Comparison of ENCODE assay signal across 9 cellular contexts in genomic region chr12:122862872-122863701, GRCh38. TPM values are rescaled to one million over a fixed set of nuclear protein-coding genes. Genes with fewer than 3 reads are reported as not detected.
DNase-seq lines count a peak whose midpoint lies in the region; ATAC-seq and TF ChIP-seq lines count a peak whose summit lies in the region.
"Had no signal": no experiment of that assay in that cellular context is flagged by ENCODE, and none has a peak within 500 bp of the region (broad histone marks: within the 10 kb centered on the region; RNA-seq: fewer than 3 reads in every experiment).

No MANE protein-coding gene starts in this region.

- H3K18ac ChIP-seq in mesenchymal stem cell (ENCODE audit: low read depth in 1 of 2, low read length in 2 of 2), result peak overlapping the region in 1 of 2 experiments; percentile 46

- H3K36me3 Mint-ChIP-seq in brain, result peaks cover 19% of the 10 kb centered on the region

- peak overlapping the region in 4 of 5 experiments; percentile 41 to 92 (median 65) for H3K27ac Mint-ChIP-seq in brain

- WGBS in mesenchymal stem cell, result 69% methylated on average over 12 of the region's 12 CpGs

- BruUV-seq in OCI-LY7 (replicated peaks; lab: Mats Ljungman, UMichigan), result no TSS peak

- H3K27me3 Mint-ChIP-seq in brain, result no peaks in the 10 kb centered on the region

- CTCF ChIA-PET in OCI-LY7 (lab: Charles Lee; ENCODE audit: unreplicated experiment), result no interaction called here

- H2BK120ac ChIP-seq in mesenchymal stem cell (ENCODE audit: low read depth, low read length), result no peak overlapping the region

- peaks cover 35% of the 10 kb centered on the region for H3K79me1 ChIP-seq in mesenchymal stem cell (replicated peaks; ENCODE audit: low read length, poor library complexity, severe bottlenecking)

- H4K8ac ChIP-seq in mesenchymal stem cell (ENCODE audit: low read length), result no peak overlapping the region

- H3K9ac ChIP-seq in mesenchymal stem cell (ENCODE audit: low read length), result no peak overlapping the region

- no peaks in the 10 kb centered on the region for H3K9me3 ChIP-seq in mesenchymal stem cell (ENCODE audit: control insufficient read depth, low read length)
- H3K9me3 ChIP-seq in OCI-LY7 (ENCODE audit: low read length), result no peaks in the 10 kb centered on the region

- no peak overlapping the region for H3K4me3 Mint-ChIP-seq in brain

- no peak overlapping the region for H2AFZ ChIP-seq in mesenchymal stem cell (ENCODE audit: low read depth, low read length)
- no peak overlapping the region for H2AFZ ChIP-seq in OCI-LY7 (ENCODE audit: low read length)

- H4K20me1 ChIP-seq in OCI-LY7 (ENCODE audit: insufficient read depth, low read length), result no peaks in the 10 kb centered on the region

- POLR2A ChIA-PET in OCI-LY7 (lab: Charles Lee), result no interaction called here

- H2AK5ac ChIP-seq in mesenchymal stem cell (ENCODE audit: low read length, severe bottlenecking), result peak overlapping the region; percentile 54

- TF ChIP-seq CTCF in C4-2B (conservative IDR thresholded peaks at IDR 0.05) (no peak), brain (conservative IDR thresholded peaks at IDR 0.05) (no peak), omental fat pad (IDR thresholded peaks at IDR 0.05) (no peak), OCI-LY7 (conservative IDR thresholded peaks at IDR 0.05; ENCODE audit: low read length) (no peak)

- H3K79me2 ChIP-seq in OCI-LY7 (ENCODE audit: insufficient read depth, low read depth, low read length), result no peaks in the 10 kb centered on the region

- H3K4me1 ChIP-seq in mesenchymal stem cell (ENCODE audit: control insufficient read depth, insufficient read depth, low read depth, low read length), result peaks cover 42% of the 10 kb centered on the region
- peaks cover 9% of the 10 kb centered on the region for H3K4me1 ChIP-seq in OCI-LY7 (ENCODE audit: insufficient read depth, low read length, poor library complexity, severe bottlenecking)

- no peak overlapping the region for H3K14ac ChIP-seq in mesenchymal stem cell (ENCODE audit: low read length in 2 of 2)

- H2BK15ac ChIP-seq in mesenchymal stem cell (ENCODE audit: low read depth, poor library complexity, severe bottlenecking), result no peak overlapping the region

- intact Hi-C loops in OCI-LY7 (cut with micrococcal nuclease; ENCODE audit: unreplicated experiment), result no loop called here

- DNase-seq in NCI-H187 treated with DMSO at 0.1 percent for 48 hours (lab: John Stamatoyannopoulos, UW) (peak; percentile 68), mesenchymal stem cell (no peak), omental fat pad (ENCODE audit: low spot score) (no peak), OCI-LY7 (ENCODE audit: low spot score) (no peak), T1000 (lab: John Stamatoyannopoulos, UW) (no peak)
- DNase-seq in stimulated activated naive CD8-positive, alpha-beta T cell treated with anti-CD3 and anti-CD28 coated beads, Interleukin-15, Interleukin-2, amounts not matched to agents 100 U/mL and 50 U/mL, for 24 hours, result no peak
- DNase-seq: stimulated activated CD4-positive, alpha-beta T cell treated with anti-CD3 and anti-CD28 coated beads, Interleukin-12 subunit alpha, Interleukin-12 subunit beta, amount 100 ng/mL, for 4 hours had no signal

- H3K23ac ChIP-seq in mesenchymal stem cell (ENCODE audit: low read length in 2 of 2), result no peak overlapping the region

- no peaks in the 10 kb centered on the region for H3K9me2 ChIP-seq in OCI-LY7 (ENCODE audit: insufficient read depth, low read length)

- no peak for ATAC-seq in omental fat pad (ENCODE audit: low FRiP score)
- no peak for ATAC-seq in stimulated activated naive CD8-positive, alpha-beta T cell treated with anti-CD3 and anti-CD28 coated beads, Interleukin-15, Interleukin-2, amounts not matched to agents 100 U/mL and 50 U/mL, for 24 hours

- H3K9me3 Mint-ChIP-seq in brain, result no peaks in the 10 kb centered on the region

- H3K4me3 ChIP-seq in mesenchymal stem cell (ENCODE audit: insufficient read depth in 1 of 2, low read depth in 1 of 2, low read length in 2 of 2), result no peak overlapping the region
- H3K4me3 ChIP-seq in OCI-LY7 (ENCODE audit: low read depth, low read length, poor library complexity, severe bottlenecking), result no peak overlapping the region

- H2BK12ac ChIP-seq in mesenchymal stem cell (ENCODE audit: low read length in 2 of 2), result no peak overlapping the region

- H3K27me3 ChIP-seq in mesenchymal stem cell (ENCODE audit: control insufficient read depth in 1 of 2, insufficient read depth in 1 of 2, low read length in 2 of 2), result no peaks in the 10 kb centered on the region

- peak overlapping the region in 1 of 2 experiments; percentile 26 for H3K4ac ChIP-seq in mesenchymal stem cell (ENCODE audit: low read depth in 1 of 2, low read length in 2 of 2)

- H3K4me2 ChIP-seq in mesenchymal stem cell (ENCODE audit: low read length, poor library complexity, severe bottlenecking) (no peak overlapping the region), OCI-LY7 (ENCODE audit: low read length) (no peak overlapping the region)

- H3K27ac ChIP-seq in C4-2B, result peak overlapping the region; percentile 68
- H3K27ac ChIP-seq in mesenchymal stem cell (ENCODE audit: low read length, poor library complexity, severe bottlenecking), result no peak overlapping the region
- H3K27ac ChIP-seq in OCI-LY7 (ENCODE audit: low read depth, low read length, poor library complexity, severe bottlenecking), result no peak overlapping the region

- H2BK5ac ChIP-seq in mesenchymal stem cell (ENCODE audit: low read depth, low read length, poor library complexity, severe bottlenecking), result no peak overlapping the region

- peaks cover 4% of the 10 kb centered on the region for H3K4me1 Mint-ChIP-seq in brain

- H3K36me3 ChIP-seq in mesenchymal stem cell (ENCODE audit: control insufficient read depth in 1 of 2, insufficient read depth in 2 of 2, low read depth in 1 of 2, low read length in 2 of 2), result peaks cover 42 to 85% of the 10 kb centered on the region in 2 experiments
- H3K36me3 ChIP-seq in OCI-LY7 (ENCODE audit: insufficient read depth, low read length), result peaks cover 35% of the 10 kb centered on the region

- H4K91ac ChIP-seq in mesenchymal stem cell (ENCODE audit: low read length), result no peak overlapping the region

RNA-seq across cellular contexts. Expression of gene HIP1R, which starts 27.8 kb away (rescaled TPM):
- 66.9 TPM for polyA plus RNA-seq in brain (ENCODE audit: insufficient read depth, low read depth, low replicate concordance)
- polyA plus RNA-seq in mesenchymal stem cell (2013, experiment 1 of 2), result 4.6 TPM
- 5.0 TPM for polyA plus RNA-seq in mesenchymal stem cell (2013, experiment 2 of 2)
- total RNA-seq in omental fat pad, result 10 to 100 TPM; 11.4 to 65.6 (median 22.2) TPM
- total RNA-seq in OCI-LY7 (2014; rRNA removed; shearing (Covaris generic)), result 59.6 and 66.4 TPM in 2 replicates
- 56.5 and 70.2 TPM in 2 replicates for total RNA-seq in OCI-LY7 (2022)

RNA-seq across cellular contexts. Expression of gene VPS37B, which starts 32.8 kb away (rescaled TPM):
- 17.2 TPM for polyA plus RNA-seq in brain (ENCODE audit: insufficient read depth, low read depth, low replicate concordance)
- 23.0 TPM for polyA plus RNA-seq in mesenchymal stem cell (2013, experiment 1 of 2)
- 23.9 TPM for polyA plus RNA-seq in mesenchymal stem cell (2013, experiment 2 of 2)
- total RNA-seq in omental fat pad (10 to 100 TPM; 20.7 to 45.0 (median 35.2) TPM), OCI-LY7 (2022) (1.7 and 1.8 TPM in 2 replicates)
- total RNA-seq in OCI-LY7 (2014; rRNA removed; shearing (Covaris generic)), result 1.5 and 2.5 TPM in 2 replicates

Comparison
In these comparisons a context has a peak if more than half of its experiments do, and no peak if none do; other contexts are left out.
1. RNA of gene VPS37B, which starts 32.8 kb away (total RNA-seq): 20.7 to 45.0 TPM in omental fat pad; 1.5 to 2.5 TPM in OCI-LY7; every median in the first group is over 4 times any median in the second.